Comparison of ENCODE assay signal across 21 cellular contexts in genomic region chr3:128537091-128537703, GRCh38. TPM values are rescaled to one million over a fixed set of nuclear protein-coding genes. Genes with fewer than 3 reads are reported as not detected.
DNase-seq lines count a peak whose midpoint lies in the region; ATAC-seq, FAIRE-seq and TF ChIP-seq lines count a peak whose summit lies in the region.
"Had no signal": no experiment of that assay in that cellular context is flagged by ENCODE, and none has a peak within 500 bp of the region (broad histone marks: within the 10 kb centered on the region; RNA-seq: fewer than 3 reads in every experiment).

No MANE protein-coding gene starts in this region.

- TF ChIP-seq CTCF in K562 (IDR thresholded peaks at IDR 0.05 in 2 of 3, conservative IDR thresholded peaks at IDR 0.05 in 1 of 3; ENCODE audit: insufficient read depth in 2 of 3, low read depth in 1 of 3, low read length in 3 of 3) = no peak
- no peak for TF ChIP-seq CTCF in GM10248 (IDR thresholded peaks at IDR 0.05; ENCODE audit: control extremely low read depth, extremely low read depth, low read depth, missing control alignments)

- TF ChIP-seq EP300 in K562 (IDR thresholded peaks at IDR 0.05; ENCODE audit: low read length) = no peak

- no peak for TF ChIP-seq POLR2A in K562 (conservative IDR thresholded peaks at IDR 0.05)

- ATAC-seq in K562 = peak; percentile 24; the same call in 2 of the 3 replicates
- ATAC-seq: A549, GM12878, Panc1, T-helper 17 cell had no signal

- peaks cover 31% of the 10 kb centered on the region for H3K27me3 Mint-ChIP-seq in activated T-helper 2 cell treated with anti-CD3 and anti-CD28 coated beads, Interferon-gamma antibody, Interleukin-2, Interleukin-4, amounts not matched to agents 10 μg/mL and 5 μg/mL and 100 μg/mL, durations not matched to agents 14 hours and 24 hours and 36 hours (ENCODE audit: low read depth)

- TF ChIP-seq RAD21 in K562 (CRISPR knock-in tag; conservative IDR thresholded peaks at IDR 0.05 in 1 of 2, IDR thresholded peaks at IDR 0.05 in 1 of 2) = no peak

- no peak overlapping the region for H3K4me3 ChIP-seq in K562
- H3K4me3 ChIP-seq: A549, GM12878 had no signal

- H3K4me1 ChIP-seq in K562 (replicated peaks in 1 of 2; ENCODE audit: control insufficient read depth in 2 of 2, insufficient read depth in 2 of 2, low read length in 2 of 2) = peaks cover 17 to 22% of the 10 kb centered on the region in 2 experiments
- H3K4me1 ChIP-seq: A549, Caco-2 had no signal

- H3K9me3 Mint-ChIP-seq in activated T-helper 2 cell treated with anti-CD3 and anti-CD28 coated beads, Interferon-gamma antibody, Interleukin-2, Interleukin-4, amounts not matched to agents 10 μg/mL and 5 μg/mL and 100 μg/mL, durations not matched to agents 14 hours and 24 hours and 36 hours = no peaks in the 10 kb centered on the region

- H3K9me1 ChIP-seq in K562 (ENCODE audit: control insufficient read depth, insufficient read depth, low read length) = no peaks in the 10 kb centered on the region

- no peaks in the 10 kb centered on the region for H3K9me3 ChIP-seq in K562 (replicated peaks; ENCODE audit: control insufficient read depth, insufficient read depth, low read depth, low read length)
- H3K9me3 ChIP-seq: A549, Caco-2 had no signal

- H3K27me3 ChIP-seq in K562 (ENCODE audit: control insufficient read depth in 2 of 2, insufficient read depth in 2 of 2, low read length in 2 of 2) = no peaks in the 10 kb centered on the region

- no peaks in the 10 kb centered on the region for H3K79me2 ChIP-seq in K562 (ENCODE audit: control insufficient read depth, insufficient read depth, low read length)

- no peaks in the 10 kb centered on the region for H3K36me3 Mint-ChIP-seq in activated T-helper 2 cell treated with anti-CD3 and anti-CD28 coated beads, Interferon-gamma antibody, Interleukin-2, Interleukin-4, amounts not matched to agents 10 μg/mL and 5 μg/mL and 100 μg/mL, durations not matched to agents 14 hours and 24 hours and 36 hours (ENCODE audit: low read depth)

- no peaks in the 10 kb centered on the region for H3K36me3 ChIP-seq in K562 (ENCODE audit: control insufficient read depth, insufficient read depth, low read length)

- no peaks in the 10 kb centered on the region for H4K20me1 ChIP-seq in K562 (replicated peaks; ENCODE audit: control insufficient read depth, insufficient read depth, low read length)

- intact Hi-C loops in K562 (cut with micrococcal nuclease) = no loop called here
- intact Hi-C loops in activated T-helper 2 cell treated with anti-CD3 and anti-CD28 coated beads, Interferon-gamma antibody, Interleukin-2, Interleukin-4, amounts not matched to agents 10 μg/mL and 5 μg/mL and 100 μg/mL, durations not matched to agents 14 hours and 24 hours and 36 hours (cut with micrococcal nuclease) = no loop called here

- H3K27ac Mint-ChIP-seq in activated T-helper 2 cell treated with anti-CD3 and anti-CD28 coated beads, Interferon-gamma antibody, Interleukin-2, Interleukin-4, amounts not matched to agents 10 μg/mL and 5 μg/mL and 100 μg/mL, durations not matched to agents 14 hours and 24 hours and 36 hours = no peak overlapping the region
- H3K27ac Mint-ChIP-seq: T-helper 17 cell had no signal

- BruUV-seq in K562 (replicated peaks; lab: Mats Ljungman, UMichigan) = no TSS peak

- POLR2A ChIA-PET in K562 (lab: Yijun Ruan, JAX) = no interaction called here
- POLR2A ChIA-PET in GM10248 (lab: Yijun Ruan, JAX) = no interaction called here

- no peak overlapping the region for H3K27ac ChIP-seq in K562 (ENCODE audit: extremely low read depth, low read depth, low read length)
- H3K27ac ChIP-seq: A549, HL-60 had no signal

- DNase-seq in SIG-M5 treated with dmso at 0.1 percent for 504 hours (lab: John Stamatoyannopoulos, UW; ENCODE audit: unreplicated experiment) (peak; percentile 15), SIG-M5 (lab: John Stamatoyannopoulos, UW) (no peak), HPDE6-E6E7 (ENCODE audit: extremely low spot score) (peak; percentile 40), K562 (ENCODE audit: extremely low read depth in 1 of 4, low spot score in 3 of 4) (no peak), GM10248 (ENCODE audit: extremely low spot score) (no peak), AG08396 (ENCODE audit: low spot score) (no peak)
- DNase-seq in activated T-helper 2 cell treated with anti-CD3 and anti-CD28 coated beads, Interferon-gamma antibody, Interleukin-2, Interleukin-4, amounts not matched to agents 10 μg/mL and 5 μg/mL and 100 μg/mL, durations not matched to agents 14 hours and 24 hours and 36 hours (ENCODE audit: low spot score) = no peak
- DNase-seq: AML-193, Caco-2, KBM-7, NCI-H1048, NCI-H1694, NCI-H2171 treated with DMSO at 0.1 percent for 48 hours, NCI-H524, Right ventricle myocardium superior, T-helper 17 cell had no signal

- H3K4me2 ChIP-seq in K562 (ENCODE audit: insufficient read depth, low read length) = no peak overlapping the region
- H3K4me2 ChIP-seq: A549 had no signal

- in situ Hi-C loops in K562 (cut with MboI) = no loop called here

- peak overlapping the region; percentile 81 for H2AFZ ChIP-seq in K562 (ENCODE audit: low read depth, low read length)

- no peak overlapping the region for H3K9ac ChIP-seq in K562 (ENCODE audit: insufficient read depth in 1 of 2, low read depth in 2 of 2, low read length in 2 of 2)

- H3K4me3 Mint-ChIP-seq in activated T-helper 2 cell treated with anti-CD3 and anti-CD28 coated beads, Interferon-gamma antibody, Interleukin-2, Interleukin-4, amounts not matched to agents 10 μg/mL and 5 μg/mL and 100 μg/mL, durations not matched to agents 14 hours and 24 hours and 36 hours (ENCODE audit: low read depth) = no peak overlapping the region
- H3K4me3 Mint-ChIP-seq: T-helper 17 cell had no signal

- CTCF ChIA-PET in K562 (lab: Yijun Ruan, JAX; ENCODE audit: low intra/inter-chr PET ratio) (interaction anchor here (0.6 kb wide), 1 partner anchor 82 kb away, joined by 3 read pairs; no protein-coding TSS in a partner anchor), GM10248 (lab: Yijun Ruan, JAX) (interaction anchor here (1.0 to 1.4 kb wide), 2 partner anchors 9 to 111 kb away, joined by 3 read pairs; no protein-coding TSS in a partner anchor)

- no peaks in the 10 kb centered on the region for H3K4me1 Mint-ChIP-seq in activated T-helper 2 cell treated with anti-CD3 and anti-CD28 coated beads, Interferon-gamma antibody, Interleukin-2, Interleukin-4, amounts not matched to agents 10 μg/mL and 5 μg/mL and 100 μg/mL, durations not matched to agents 14 hours and 24 hours and 36 hours (ENCODE audit: low read depth)
- H3K4me1 Mint-ChIP-seq: T-helper 17 cell had no signal

- no peak for FAIRE-seq in K562 (lab: Jason Lieb, UNC)
- FAIRE-seq: A549, GM12878, GM19239 had no signal

- 46% methylated on average over 4 of the region's 4 CpGs for WGBS in K562 (ENCODE audit: insufficient coverage, low coverage, missing lambda C conversion rate)

TF ChIP-seq in K562, 482 proteins besides CTCF, POLR2A, EP300 and RAD21 (continues in another document):
- TF ChIP-seq GABPB2 (CRISPR knock-in tag; conservative IDR thresholded peaks at IDR 0.05) (no peak), FOXJ2 (tag; IDR thresholded peaks at IDR 0.05) (no peak), E2F5 (CRISPR knock-in tag; IDR thresholded peaks at IDR 0.05) (no peak), ZNF717 (CRISPR knock-in tag; IDR thresholded peaks at IDR 0.05) (no peak), MEIS2 (IDR thresholded peaks at IDR 0.05; ENCODE audit: partially characterized antibody) (no peak), ZNF696 (CRISPR knock-in tag; conservative IDR thresholded peaks at IDR 0.05) (no peak), NR1H2 (CRISPR knock-in tag; IDR thresholded peaks at IDR 0.05) (no peak), CEBPB (tag; IDR thresholded peaks at IDR 0.05) (0 out of 2 replicates have a peak, but pooled peaks have one; percentile 41), BDP1 (IDR thresholded peaks at IDR 0.05; ENCODE audit: insufficient read depth, insufficient read length) (no peak), USF2 (CRISPR knock-in tag; IDR thresholded peaks at IDR 0.05) (0 out of 2 replicates have a peak, but pooled peaks have one; percentile 15), ZC3H8 (IDR thresholded peaks at IDR 0.05) (no peak)

RNA-seq across cellular contexts. Expression of gene GATA2, which starts 44.2 kb away (rescaled TPM):
- 49.8 and 107 TPM in 2 replicates for total RNA-seq in K562 (2011; cell fraction: chromatin; rRNA removed; ENCODE audit: low replicate concordance)
- 84.0 and 88.4 TPM in 2 replicates for total RNA-seq in K562 (2011; cell fraction: nucleolus; rRNA removed)
- total RNA-seq in K562 (2011; cell fraction: nucleoplasm; rRNA removed) = 50.5 and 57.9 TPM in 2 replicates
- total RNA-seq in K562 (2014; rRNA removed) (86.9 and 125 TPM in 2 replicates), K562 (2014; rRNA removed; fragmentation: Illumina TruSeq; extraction: Trizol) (32.6 and 32.8 TPM in 2 replicates), K562 (2015; rRNA removed; fragmentation: Illumina TruSeq; extraction: Trizol) (50.8 and 55.3 TPM in 2 replicates), K562 (2021) (215 and 218 TPM in 2 replicates)
- polyA plus RNA-seq in K562 (2011; rRNA removed) (28.9 and 29.6 TPM in 2 replicates), K562 (2014; fragmentation: Illumina TruSeq; extraction: Trizol) (74.6 and 129 TPM in 2 replicates), K562 (2014; fragmentation: Nextera tagmentation; extraction: Ambion mirVana) (10 to 100 TPM in 1 of 2 experiments, 1 to 10 TPM in 1; 8.5 to 11.6 TPM), K562 (2014; rRNA removed) (113 and 118 TPM in 2 replicates)
- 29.6 and 67.6 TPM in 2 replicates for polyA plus RNA-seq in K562 (2011; cell fraction: cytosol; rRNA removed)
- 108 and 210 TPM in 2 replicates for polyA plus RNA-seq in K562 (2011; cell fraction: nucleus; rRNA removed)
- 126 and 159 TPM in 2 replicates for polyA plus RNA-seq in K562 (2012)
- 12.2 and 21.4 TPM in 2 replicates for polyA minus RNA-seq in K562 (2011; rRNA and poly(A)+ RNA removed)
- polyA minus RNA-seq in K562 (2011; cell fraction: cytosol; rRNA and poly(A)+ RNA removed) = 57.2 and 76.2 TPM in 2 replicates
- 42.5 and 50.0 TPM in 2 replicates for polyA minus RNA-seq in K562 (2011; cell fraction: nucleus; rRNA and poly(A)+ RNA removed)
- total RNA-seq in activated T-helper 2 cell treated with anti-CD3 and anti-CD28 coated beads, Interferon-gamma antibody, Interleukin-2, Interleukin-4, amounts not matched to agents 10 μg/mL and 5 μg/mL and 100 μg/mL, durations not matched to agents 14 hours and 24 hours and 36 hours = 0.09 and 0.28 TPM in 2 replicates
- polyA plus RNA-seq: GM12878 had no signal

Comparison
In these comparisons a context has a peak if more than half of its experiments do, and no peak if none do; other contexts are left out.
1. DNase-seq: peak in SIG-M5 treated with dmso at 0.1 percent for 504 hours (single experiment) and HPDE6-E6E7 (single experiment); none in SIG-M5 (single experiment), K562 (0 of 4), GM10248 (single experiment), activated T-helper 2 cell treated with anti-CD3 and anti-CD28 coated beads, Interferon-gamma antibody, Interleukin-2, Interleukin-4, amounts not matched to agents 10 μg/mL and 5 μg/mL and 100 μg/mL, durations not matched to agents 14 hours and 24 hours and 36 hours (single experiment) and AG08396 (single experiment).
2. RNA of gene GATA2, which starts 44.2 kb away (total RNA-seq): 32.6 to 218 TPM in K562; 0.09 to 0.28 TPM in activated T-helper 2 cell treated with anti-CD3 and anti-CD28 coated beads, Interferon-gamma antibody, Interleukin-2, Interleukin-4, amounts not matched to agents 10 μg/mL and 5 μg/mL and 100 μg/mL, durations not matched to agents 14 hours and 24 hours and 36 hours; every median in the first group is over 10 times any median in the second.